ENCODE assay signal across 33 cellular contexts in genomic region chr1:48396208-48396607, GRCh38.
"Had no signal": no experiment of that assay in that cellular context is flagged by ENCODE, and none has a peak within 500 bp of the region (broad histone marks: within the 10 kb centered on the region; RNA-seq: fewer than 3 reads in every experiment).

No MANE protein-coding gene starts in this region.

- H3K27ac Mint-ChIP-seq: activated B cell treated with CpG ODN at 0.5 μM for 24 hours; activated CD8-positive, alpha-beta T cell treated with anti-CD3 and anti-CD28 coated beads for 36 hours; activated naive CD8-positive, alpha-beta T cell treated with anti-CD3 and anti-CD28 coated beads for 36 hours; activated T-helper 17 cell treated with anti-CD3 and anti-CD28 coated beads, Interleukin-2, amount 50 U/mL, for 72 hours; brain; dendritic cell treated with granulocyte-macrophage colony-stimulating factor and Interleukin-4, amounts not matched to agents 40 ng/mL and 50 ng/mL, for 4 days; endodermal cell; T-helper 17 cell; T-helper 2 cell treated with Interferon-gamma antibody and Interleukin-4, amounts not matched to agents 5 μg/mL and 100 μg/mL, for 36 hours had no signal

- H3K27me3 ChIP-seq: ascending aorta, breast epithelium, dorsolateral prefrontal cortex, esophagus squamous epithelium, gastroesophageal sphincter, heart right ventricle, hepatocyte had no signal

- H3K9me3 Mint-ChIP-seq: activated B cell treated with CpG ODN at 0.5 μM for 24 hours; activated CD8-positive, alpha-beta T cell treated with anti-CD3 and anti-CD28 coated beads for 36 hours; activated naive CD8-positive, alpha-beta T cell treated with anti-CD3 and anti-CD28 coated beads for 36 hours; activated T-cell treated with anti-CD3 and anti-CD28 coated beads, Interleukin-2, amount 50 U/mL, for 4 hours; activated T-helper 17 cell treated with anti-CD3 and anti-CD28 coated beads, Interleukin-2, amount 50 U/mL, for 72 hours; brain; central memory CD8-positive, alpha-beta T cell; dendritic cell treated with granulocyte-macrophage colony-stimulating factor and Interleukin-4, amounts not matched to agents 40 ng/mL and 50 ng/mL, for 4 days; endodermal cell; T-helper 2 cell treated with Interferon-gamma antibody and Interleukin-4, amounts not matched to agents 5 μg/mL and 100 μg/mL, for 36 hours had no signal

- H3K4me3 Mint-ChIP-seq: activated B cell treated with CpG ODN at 0.5 μM for 24 hours; activated CD8-positive, alpha-beta T cell treated with anti-CD3 and anti-CD28 coated beads for 36 hours; activated naive CD8-positive, alpha-beta T cell treated with anti-CD3 and anti-CD28 coated beads for 36 hours; activated T-cell treated with anti-CD3 and anti-CD28 coated beads, Interleukin-2, amount 50 U/mL, for 4 hours; activated T-helper 17 cell treated with anti-CD3 and anti-CD28 coated beads, Interleukin-2, amount 50 U/mL, for 72 hours; brain; central memory CD8-positive, alpha-beta T cell; dendritic cell treated with granulocyte-macrophage colony-stimulating factor and Interleukin-4, amounts not matched to agents 40 ng/mL and 50 ng/mL, for 4 days; endodermal cell; T-helper 17 cell; T-helper 2 cell treated with Interferon-gamma antibody and Interleukin-4, amounts not matched to agents 5 μg/mL and 100 μg/mL, for 36 hours had no signal

- H3K79me2 ChIP-seq: hepatocyte had no signal

- H3K4me1 ChIP-seq: ascending aorta, breast epithelium, esophagus squamous epithelium, gastroesophageal sphincter, heart right ventricle had no signal

- H3K27me3 Mint-ChIP-seq: activated B cell treated with CpG ODN at 0.5 μM for 24 hours; activated CD8-positive, alpha-beta T cell treated with anti-CD3 and anti-CD28 coated beads for 36 hours; activated naive CD8-positive, alpha-beta T cell treated with anti-CD3 and anti-CD28 coated beads for 36 hours; activated T-helper 17 cell treated with anti-CD3 and anti-CD28 coated beads, Interleukin-2, amount 50 U/mL, for 72 hours; brain; central memory CD8-positive, alpha-beta T cell; dendritic cell treated with granulocyte-macrophage colony-stimulating factor and Interleukin-4, amounts not matched to agents 40 ng/mL and 50 ng/mL, for 4 days; T-helper 17 cell had no signal

- H2AFZ ChIP-seq: hepatocyte had no signal

- H3K9me3 ChIP-seq: ascending aorta, breast epithelium, esophagus squamous epithelium, gastroesophageal sphincter, heart right ventricle had no signal

- H3K27ac ChIP-seq: ascending aorta, breast epithelium, coronary artery, dorsolateral prefrontal cortex, epithelial cell of prostate, esophagus squamous epithelium, gastroesophageal sphincter, heart right ventricle, hepatocyte, WERI-Rb-1 had no signal

- DNase-seq: activated B cell treated with CpG ODN at 0.5 μM for 24 hours; activated CD4-positive, alpha-beta T cell treated with anti-CD3 and anti-CD28 coated beads for 48 hours; activated CD4-positive, alpha-beta T cell treated with anti-CD3 and anti-CD28 coated beads, Interleukin-2, amount 50 U/mL, for 1 hour; activated CD4-positive, alpha-beta T cell treated with anti-CD3 and anti-CD28 coated beads, Interleukin-2, amount 50 U/mL, for 48 hours; activated CD8-positive, alpha-beta memory T cell treated with anti-CD3 and anti-CD28 coated beads for 24 hours; activated CD8-positive, alpha-beta T cell treated with anti-CD3 and anti-CD28 coated beads for 36 hours; activated effector memory CD4-positive, alpha-beta T cell treated with Interleukin-2 at 50 U/mL for 16 hours; activated gamma-delta T cell treated with Interleukin-2 at 50 U/mL for 16 hours; activated naive CD4-positive, alpha-beta T cell treated with anti-CD3 and anti-CD28 coated beads, Interleukin-2, amount 50 U/mL, for 16 hours; activated naive CD4-positive, alpha-beta T cell treated with Interleukin-2 at 50 U/mL for 16 hours; activated naive CD8-positive, alpha-beta T cell treated with anti-CD3 and anti-CD28 coated beads for 36 hours; activated T-cell treated with anti-CD3 and anti-CD28 coated beads, Interleukin-2, amount 50 U/mL, for 4 hours; dorsolateral prefrontal cortex; effector memory CD4-positive, alpha-beta T cell; endodermal cell; esophagus squamous epithelium; foreskin melanocyte; heart right ventricle; T-helper 17 cell; T1000; WERI-Rb-1 had no signal

- H3K4me2 ChIP-seq: hepatocyte had no signal

- H3K36me3 ChIP-seq: breast epithelium, WERI-Rb-1 had no signal

- H3K4me1 Mint-ChIP-seq: activated B cell treated with CpG ODN at 0.5 μM for 24 hours; activated naive CD8-positive, alpha-beta T cell treated with anti-CD3 and anti-CD28 coated beads for 36 hours; activated T-helper 17 cell treated with anti-CD3 and anti-CD28 coated beads, Interleukin-2, amount 50 U/mL, for 72 hours; central memory CD8-positive, alpha-beta T cell; endodermal cell; T-helper 17 cell had no signal

- H3K4me3 ChIP-seq: ascending aorta, breast epithelium, coronary artery, dorsolateral prefrontal cortex, esophagus squamous epithelium, gastroesophageal sphincter, heart right ventricle, hepatocyte had no signal

- ATAC-seq: activated CD4-positive, CD25-positive, alpha-beta regulatory T cell treated with anti-CD3 and anti-CD28 coated beads, Interleukin-2, amount 50 U/mL, for 24 hours; activated CD8-positive, alpha-beta T cell treated with anti-CD3 and anti-CD28 coated beads for 36 hours; activated T-cell treated with anti-CD3 and anti-CD28 coated beads, Interleukin-2, amount 50 U/mL, for 4 hours; activated T-helper 17 cell treated with anti-CD3 and anti-CD28 coated beads, Interleukin-2, amount 50 U/mL, for 72 hours; gastroesophageal sphincter; heart right ventricle; T-helper 17 cell had no signal
